22 cellular contexts compared by ENCODE assay signal in genomic region chr4:180650273-180650672, GRCh38.
DNase-seq lines count a peak whose midpoint lies in the region; ATAC-seq and TF ChIP-seq lines count a peak whose summit lies in the region.
"Had no signal": no experiment of that assay in that cellular context is flagged by ENCODE, and none has a peak within 500 bp of the region (broad histone marks: within the 10 kb centered on the region; RNA-seq: fewer than 3 reads in every experiment).

No MANE protein-coding gene starts in this region.

- DNase-seq in T-helper 9 cell (no peak), mesenteric fat pad (ENCODE audit: low spot score) (no peak), GM23338 (ENCODE audit: low spot score) (no peak), DMS153 (lab: John Stamatoyannopoulos, UW) (no peak)
- DNase-seq: activated naive CD4-positive, alpha-beta T cell; activated T-cell treated with anti-CD3 and anti-CD28 coated beads for 4 hours; aorta; CD8-positive, alpha-beta memory T cell; left lung; NCI-H1048; NCI-H2081; NCI-H510A; stimulated activated CD4-positive, alpha-beta T cell treated with anti-CD3 and anti-CD28 coated beads, Interleukin-12 subunit alpha, Interleukin-12 subunit beta, amount 100 ng/mL, for 4 hours had no signal

- no peak overlapping the region for H3K27ac Mint-ChIP-seq in GM23338
- H3K27ac Mint-ChIP-seq: CD8-positive, alpha-beta memory T cell; neural progenitor cell had no signal

- H3K4me1 Mint-ChIP-seq in GM23338 = no peaks in the 10 kb centered on the region
- H3K4me1 Mint-ChIP-seq: CD8-positive, alpha-beta memory T cell; central memory CD8-positive, alpha-beta T cell had no signal

- no peak overlapping the region for H3K27ac ChIP-seq in GM23338 (ENCODE audit: low read depth)
- H3K27ac ChIP-seq: KMS-11, left lung, neural progenitor cell had no signal

- H3K9me2 ChIP-seq in GM23338 (ENCODE audit: insufficient read depth) = 0 out of 2 replicates have a peak, but pooled peaks cover 5% of the 10 kb centered on the region

- H3K9me3 Mint-ChIP-seq in GM23338 = no peaks in the 10 kb centered on the region
- H3K9me3 Mint-ChIP-seq: neural progenitor cell had no signal

- H3K4me3 Mint-ChIP-seq in GM23338 = no peak overlapping the region
- H3K4me3 Mint-ChIP-seq: CD8-positive, alpha-beta memory T cell; central memory CD8-positive, alpha-beta T cell; neural progenitor cell had no signal

- no peaks in the 10 kb centered on the region for H3K27me3 Mint-ChIP-seq in GM23338 (ENCODE audit: insufficient read depth, low read depth, poor library complexity)
- H3K27me3 Mint-ChIP-seq: CD8-positive, alpha-beta memory T cell; central memory CD8-positive, alpha-beta T cell had no signal

- H4K20me1 ChIP-seq in GM23338 (replicated peaks; ENCODE audit: insufficient read depth) = no peaks in the 10 kb centered on the region

- no peaks in the 10 kb centered on the region for H3K36me3 Mint-ChIP-seq in GM23338 (ENCODE audit: low read depth)
- H3K36me3 Mint-ChIP-seq: CD8-positive, alpha-beta memory T cell; neural progenitor cell had no signal

- no peak for TF ChIP-seq CTCF in GM23338 (conservative IDR thresholded peaks at IDR 0.05; ENCODE audit: low read depth in 2 of 2)

- no peaks in the 10 kb centered on the region for H3F3A ChIP-seq in GM23338 (replicated peaks; ENCODE audit: low read depth)

- no peaks in the 10 kb centered on the region for H3K4me1 ChIP-seq in GM23338 (ENCODE audit: insufficient read depth)
- H3K4me1 ChIP-seq: left lung, neural progenitor cell had no signal

- no peak overlapping the region for H3K4me3 ChIP-seq in GM23338
- H3K4me3 ChIP-seq: left lung, neural progenitor cell had no signal

- no peak overlapping the region for H3K4me2 ChIP-seq in GM23338
- H3K4me2 ChIP-seq: KMS-11, neural progenitor cell had no signal

- H2AFZ ChIP-seq in GM23338 = no peak overlapping the region
- H2AFZ ChIP-seq: neural progenitor cell had no signal

- H3K27me3 ChIP-seq in GM23338 (ENCODE audit: insufficient read depth) = no peaks in the 10 kb centered on the region
- H3K27me3 ChIP-seq: left lung, neural progenitor cell had no signal

- ATAC-seq in GM18907 (IDR thresholded peaks at IDR 0.05; ENCODE audit: unreplicated experiment) = peak; percentile 65
- ATAC-seq in GM21576 (IDR thresholded peaks at IDR 0.05; ENCODE audit: unreplicated experiment) = peak; percentile 55
- peak; percentile 82 for ATAC-seq in HG03025 (IDR thresholded peaks at IDR 0.05; ENCODE audit: low FRiP score, unreplicated experiment)
- ATAC-seq in HG03571 (IDR thresholded peaks at IDR 0.05; ENCODE audit: unreplicated experiment) = peak; percentile 83
- no peak for ATAC-seq in GM23338
- ATAC-seq: esophagus mucosa, left lung, Right ventricle myocardium inferior had no signal

- H3K36me3 ChIP-seq in GM23338 (ENCODE audit: insufficient read depth) = no peaks in the 10 kb centered on the region
- H3K36me3 ChIP-seq: left lung, neural progenitor cell had no signal

- no peaks in the 10 kb centered on the region for H3K79me2 ChIP-seq in GM23338 (replicated peaks; ENCODE audit: insufficient read depth)

TF ChIP-seq in GM23338, 12 proteins besides CTCF, POLR2A, EP300 and RAD21 (continues in another document):
- TF ChIP-seq STAT1 (IDR thresholded peaks at IDR 0.05; ENCODE audit: unreplicated experiment) (no peak), JUNB (IDR thresholded peaks at IDR 0.05; ENCODE audit: unreplicated experiment) (no peak), EZH2phosphoT487 (IDR thresholded peaks at IDR 0.05; ENCODE audit: unreplicated experiment) (no peak), ZNF462 (CRISPR knock-in tag; IDR thresholded peaks at IDR 0.05) (no peak), CREB1 (CRISPR knock-in tag; IDR thresholded peaks at IDR 0.05; ENCODE audit: low read depth) (no peak), REST (IDR thresholded peaks at IDR 0.05; ENCODE audit: unreplicated experiment) (no peak), NANOG (IDR thresholded peaks at IDR 0.05; ENCODE audit: borderline replicate concordance) (no peak), ZNF331 (CRISPR knock-in tag; IDR thresholded peaks at IDR 0.05; ENCODE audit: low read depth) (no peak), ZNF114 (CRISPR knock-in tag; IDR thresholded peaks at IDR 0.05) (no peak)
